In genomic region chr10:99863535-99864240, GRCh38 we compare ENCODE assay signal across 8 cellular contexts.
DNase-seq lines count a peak whose midpoint lies in the region; TF ChIP-seq lines count a peak whose summit lies in the region.
"Not testable (repeated sequence)": the region's sequence is repeated elsewhere in the genome, so short reads cannot be mapped to it uniquely, and the experiment has no call there.

No MANE protein-coding gene starts in this region.

- TF ChIP-seq CTCF in MCF 10A (IDR thresholded peaks at IDR 0.05; ENCODE audit: unreplicated experiment); fibroblast of pulmonary artery (IDR thresholded peaks at IDR 0.05; ENCODE audit: low read length, missing control alignments): not testable (repeated sequence)

- not testable (repeated sequence) for H3K36me3 Mint-ChIP-seq in MCF 10A (ENCODE audit: insufficient read depth, unreplicated experiment)

- CTCF ChIA-PET in MCF 10A (lab: Yijun Ruan, JAX) = interaction anchor here (1.0 kb wide), 1 partner anchor 18 kb away, joined by 4 read pairs; no protein-coding TSS in a partner anchor

- in situ Hi-C loops in SK-MEL-5 (cut with HindIII; ENCODE audit: low pct_unique_long_range_greater_than_20kb, low sequenced_read_pairs) = not testable (repeated sequence)

- DNase-seq in A172 (ENCODE audit: low spot score) = peak; percentile 93
- peak; percentile 74 for DNase-seq in Daoy (ENCODE audit: low read depth)
- peak; percentile 70 for DNase-seq in HCEC 1CT
- DNase-seq in M059J (ENCODE audit: low read depth) = peak; percentile 93
- peak; percentile 35 for DNase-seq in SK-MEL-5 (ENCODE audit: low read depth, low spot score)
- peak; percentile 55 for DNase-seq in MCF 10A (ENCODE audit: unreplicated experiment)
- peak; percentile 45 for DNase-seq in fibroblast of pulmonary artery (ENCODE audit: low read depth)
- DNase-seq in myocyte (ENCODE audit: low read depth) = peak; percentile 35

- POLR2A ChIA-PET in MCF 10A (lab: Yijun Ruan, JAX) = not testable (repeated sequence)

- H3K4me3 Mint-ChIP-seq in MCF 10A (ENCODE audit: unreplicated experiment) = not testable (repeated sequence)

- H3K4me3 ChIP-seq in fibroblast of pulmonary artery (replicated peaks; ENCODE audit: low read depth, low read length) = not testable (repeated sequence)

- not testable (repeated sequence) for H3K27me3 Mint-ChIP-seq in MCF 10A (ENCODE audit: insufficient read depth, unreplicated experiment)

- intact Hi-C loops in MCF 10A (cut with micrococcal nuclease) = not testable (repeated sequence)

- peaks cover 14% of the 10 kb centered on the region for H3K9me3 Mint-ChIP-seq in MCF 10A (ENCODE audit: unreplicated experiment)

- not testable (repeated sequence) for H3K27ac Mint-ChIP-seq in MCF 10A (ENCODE audit: low read depth, unreplicated experiment)

- BruUV-seq in MCF 10A (replicated peaks; lab: Mats Ljungman, UMichigan) = not testable (repeated sequence)

- H3K4me1 Mint-ChIP-seq in MCF 10A (ENCODE audit: insufficient read depth, unreplicated experiment) = not testable (repeated sequence)

Comparison
In these comparisons a context has a peak if more than half of its experiments do, and no peak if none do; other contexts are left out.
1. DNase-seq: peak in every context shown above with its lines; median percentile 93 in A172; 93 in M059J; 74 in Daoy; 70 in HCEC 1CT; 55 in MCF 10A; 45 in fibroblast of pulmonary artery; 35 in SK-MEL-5; 35 in myocyte.